Comparison of ENCODE assay signal across 8 cellular contexts in the genomic region with DNA sequence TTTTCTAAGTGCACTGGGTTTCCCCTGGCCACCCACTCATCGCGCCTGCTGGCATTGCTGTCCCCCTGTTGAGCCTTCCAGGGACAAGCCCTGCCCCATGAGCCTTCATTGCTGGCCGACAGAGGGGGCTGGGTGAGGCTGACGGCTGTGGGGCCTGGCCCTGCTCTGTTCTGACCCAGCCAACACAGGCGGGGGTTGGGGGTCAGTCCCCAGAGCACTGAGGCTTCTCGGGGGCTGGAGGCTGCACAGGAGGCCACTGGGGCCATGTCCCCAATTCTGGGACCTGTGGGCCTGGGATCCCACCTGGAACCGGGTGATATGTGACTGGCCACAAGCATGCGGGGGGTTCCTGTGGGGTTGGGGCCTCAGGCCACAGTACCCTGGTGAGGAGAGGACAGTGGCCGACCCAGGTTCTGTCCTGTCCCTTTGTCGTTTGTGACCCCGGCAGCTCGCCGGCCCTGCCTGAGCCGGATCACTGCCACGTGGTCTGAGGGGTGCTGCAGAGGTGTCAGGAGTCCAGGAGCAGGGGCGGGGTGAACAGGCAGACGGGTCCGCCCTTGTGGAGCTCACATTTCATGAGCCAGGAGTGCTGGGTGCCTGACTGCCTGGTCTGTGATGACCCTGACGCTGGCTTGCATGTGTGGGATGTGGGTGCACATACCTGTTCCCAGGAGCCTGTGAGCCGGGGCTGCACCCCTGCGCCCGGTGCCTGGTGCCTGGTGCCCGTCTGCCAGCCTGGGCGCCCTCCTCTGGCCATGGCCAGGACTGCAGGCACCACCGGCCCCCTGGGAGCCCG. TPM values are rescaled to one million over a fixed set of nuclear protein-coding genes. Genes with fewer than 3 reads are reported as not detected.
DNase-seq lines count a peak whose midpoint lies in the region; ATAC-seq and TF ChIP-seq lines count a peak whose summit lies in the region.

No MANE protein-coding gene starts in this region.

- no peak overlapping the region for H3K27ac Mint-ChIP-seq in activated naive CD4-positive, alpha-beta T cell treated with anti-CD3 and anti-CD28 coated beads for 36 hours

- no peak overlapping the region for H2AFZ ChIP-seq in GM23248

- no peaks in the 10 kb centered on the region for H3K9me3 ChIP-seq in GM23248 (ENCODE audit: low read depth)
- H3K9me3 ChIP-seq in right atrium auricular region, result no peaks in the 10 kb centered on the region

- in situ Hi-C loops in GM23248 (cut with MboI), result no loop called here
- in situ Hi-C loops in SK-MEL-5 (cut with HindIII; ENCODE audit: low pct_unique_long_range_greater_than_20kb, low sequenced_read_pairs), result no loop called here

- CTCF ChIA-PET in AG04449 (lab: Yijun Ruan, JAX), result interaction anchor here (0.6 to 10.3 kb wide), 16 partner anchors 9 to 94 kb away, joined by 3 to 92 read pairs (median 5); a partner anchor contains a TSS
- CTCF ChIA-PET in activated naive CD4-positive, alpha-beta T cell treated with anti-CD3 and anti-CD28 coated beads for 36 hours (lab: Charles Lee), result interaction anchor here (1.0 to 3.6 kb wide), 2 partner anchors 18 to 67 kb away, joined by 3 to 21 read pairs; a partner anchor contains a TSS

- peaks cover 1% of the 10 kb centered on the region for H3K36me3 Mint-ChIP-seq in activated naive CD4-positive, alpha-beta T cell treated with anti-CD3 and anti-CD28 coated beads for 36 hours (ENCODE audit: low read depth)

- peaks cover 3% of the 10 kb centered on the region; the same call in 1 of the 2 replicates for H3K36me3 ChIP-seq in GM23248 (ENCODE audit: low read depth)
- H3K36me3 ChIP-seq in right atrium auricular region, result peaks cover 27% of the 10 kb centered on the region

- 13 to 16% methylated on average over 23 to 24 of the region's 26 CpGs for WGBS in GM23248 (ENCODE audit: low coverage in 1 of 2, low lambda C conversion rate in 2 of 2, missing lambda C conversion rate in 2 of 2), 2 experiments

- H3K27me3 ChIP-seq in GM23248 (replicated peaks; ENCODE audit: insufficient read depth), result peaks cover 16% of the 10 kb centered on the region
- peaks cover 0 to 7% of the 10 kb centered on the region in 2 donors for H3K27me3 ChIP-seq in right atrium auricular region

- ATAC-seq in HG02938 (IDR thresholded peaks at IDR 0.05; ENCODE audit: unreplicated experiment), result no peak

- POLR2A ChIA-PET in AG04449 (lab: Yijun Ruan, JAX), result interaction anchor here (1.0 kb wide), 1 partner anchor 18 kb away, joined by 5 read pairs; a partner anchor contains a TSS

- H3K27ac ChIP-seq in GM23248 (no peak overlapping the region), right atrium auricular region (no peak overlapping the region)

- TF ChIP-seq CTCF in AG04449 (IDR thresholded peaks at IDR 0.05; ENCODE audit: insufficient read depth, low read length, missing control alignments) (peak; percentile 92), right atrium auricular region (IDR thresholded peaks at IDR 0.05) (peak; percentile 63 to 68)

- no peak overlapping the region for H3K9ac ChIP-seq in GM23248

- H3K79me2 ChIP-seq in GM23248 (ENCODE audit: insufficient read depth), result no peaks in the 10 kb centered on the region

- H4K20me1 ChIP-seq in GM23248 (ENCODE audit: insufficient read depth), result no peaks in the 10 kb centered on the region

- intact Hi-C loops in activated naive CD4-positive, alpha-beta T cell treated with anti-CD3 and anti-CD28 coated beads for 36 hours (cut with micrococcal nuclease), result loop anchor here (1.0 kb wide), 1 partner anchor 68 kb away; no protein-coding TSS in a partner anchor

- DNase-seq in AG04449 (ENCODE audit: low read depth, low spot score) (no peak), GM23248 (peak; percentile 70), SK-MEL-5 (ENCODE audit: low read depth, low spot score) (peak; percentile 47), right atrium auricular region (ENCODE audit: low spot score) (no peak), hippocampal formation (lab: John Stamatoyannopoulos, UW) (no peak)
- peak; percentile 69 for DNase-seq in activated naive CD4-positive, alpha-beta T cell treated with anti-CD3 and anti-CD28 coated beads for 36 hours
- DNase-seq in stimulated activated CD4-positive, alpha-beta T cell treated with anti-CD3 and anti-CD28 coated beads, Interleukin-2, amount 100 ng/mL, for 24 hours, result peak; percentile 75 to 79

- H3K4me1 Mint-ChIP-seq in activated naive CD4-positive, alpha-beta T cell treated with anti-CD3 and anti-CD28 coated beads for 36 hours (ENCODE audit: low read depth), result peaks cover 1% of the 10 kb centered on the region

- no peaks in the 10 kb centered on the region for H3F3A ChIP-seq in GM23248 (ENCODE audit: insufficient read depth)

- no peaks in the 10 kb centered on the region for H3K4me1 ChIP-seq in GM23248 (ENCODE audit: insufficient read depth)
- H3K4me1 ChIP-seq in right atrium auricular region, result peaks cover 0 to 13% of the 10 kb centered on the region in 2 donors

- no peaks in the 10 kb centered on the region for H3K9me3 Mint-ChIP-seq in activated naive CD4-positive, alpha-beta T cell treated with anti-CD3 and anti-CD28 coated beads for 36 hours

- H3K4me3 Mint-ChIP-seq in activated naive CD4-positive, alpha-beta T cell treated with anti-CD3 and anti-CD28 coated beads for 36 hours, result no peak overlapping the region

- peaks cover 4% of the 10 kb centered on the region for H3K27me3 Mint-ChIP-seq in activated naive CD4-positive, alpha-beta T cell treated with anti-CD3 and anti-CD28 coated beads for 36 hours (ENCODE audit: low read depth)

- no peak overlapping the region for H3K4me2 ChIP-seq in GM23248 (ENCODE audit: unreplicated experiment)

- H3K4me3 ChIP-seq in AG04449 (ENCODE audit: low read depth, low read length), result no peak overlapping the region
- H3K4me3 ChIP-seq in GM23248, result no peak overlapping the region
- no peak overlapping the region for H3K4me3 ChIP-seq in right atrium auricular region

- H3K9me2 ChIP-seq in GM23248 (ENCODE audit: insufficient read depth), result no peaks in the 10 kb centered on the region

RNA-seq across cellular contexts. Expression of a gene that starts 2.1 kb away (rescaled TPM):
- not detected in 2 replicates for total RNA-seq in GM23248 (2014; rRNA removed; shearing (Covaris generic))
- polyA plus RNA-seq in GM23248 (2016; fragmentation: Nextera tagmentation; extraction: Ambion mirVana), result not detected in 2 replicates
- total RNA-seq in SK-MEL-5 (2014; rRNA removed; shearing (Covaris generic)), result not detected in 2 replicates
- not detected in 2 replicates for polyA plus RNA-seq in SK-MEL-5 (2015; cell fraction: cytosol; rRNA removed)
- 0.96 and 1.8 TPM in 2 replicates for polyA plus RNA-seq in SK-MEL-5 (2015; cell fraction: nucleus; rRNA removed)
- total RNA-seq in activated naive CD4-positive, alpha-beta T cell treated with anti-CD3 and anti-CD28 coated beads for 36 hours, result under 1 TPM in 1 of 2 experiments, not detected in 1; 0.05 TPM
- total RNA-seq in right atrium auricular region, result not detected

RNA-seq across cellular contexts. Expression of a gene that starts 18.3 kb away (rescaled TPM):
- 88.5 and 105 TPM in 2 replicates for total RNA-seq in GM23248 (2014; rRNA removed; shearing (Covaris generic))
- 59.9 and 69.0 TPM in 2 replicates for polyA plus RNA-seq in GM23248 (2016; fragmentation: Nextera tagmentation; extraction: Ambion mirVana)
- total RNA-seq in SK-MEL-5 (2014; rRNA removed; shearing (Covaris generic)), result 53.0 and 61.5 TPM in 2 replicates
- 54.6 and 66.6 TPM in 2 replicates for polyA plus RNA-seq in SK-MEL-5 (2015; cell fraction: cytosol; rRNA removed)
- polyA plus RNA-seq in SK-MEL-5 (2015; cell fraction: nucleus; rRNA removed), result 1,120 and 1,200 TPM in 2 replicates
- total RNA-seq in activated naive CD4-positive, alpha-beta T cell treated with anti-CD3 and anti-CD28 coated beads for 36 hours, result 10 to 100 TPM; 82.4 to 89.4 TPM
- 10 to 100 TPM; 19.1 to 20.7 TPM for total RNA-seq in right atrium auricular region

RNA-seq across cellular contexts. Expression of a gene that starts 36.6 kb away (rescaled TPM):
- not detected in 2 replicates for total RNA-seq in GM23248 (2014; rRNA removed; shearing (Covaris generic))
- polyA plus RNA-seq in GM23248 (2016; fragmentation: Nextera tagmentation; extraction: Ambion mirVana), result not detected in 2 replicates
- total RNA-seq in SK-MEL-5 (2014; rRNA removed; shearing (Covaris generic)), result not detected in 2 replicates
- not detected in 2 replicates for polyA plus RNA-seq in SK-MEL-5 (2015; cell fraction: cytosol; rRNA removed)
- not detected in 2 replicates for polyA plus RNA-seq in SK-MEL-5 (2015; cell fraction: nucleus; rRNA removed)
- total RNA-seq in activated naive CD4-positive, alpha-beta T cell treated with anti-CD3 and anti-CD28 coated beads for 36 hours, result not detected
- total RNA-seq in right atrium auricular region, result not detected

RNA-seq across cellular contexts. Expression of a gene that starts 55.2 kb away (rescaled TPM):
- total RNA-seq in GM23248 (2014; rRNA removed; shearing (Covaris generic)), result not detected in 2 replicates
- not detected in 2 replicates for polyA plus RNA-seq in GM23248 (2016; fragmentation: Nextera tagmentation; extraction: Ambion mirVana)
- 7.7 and 12.3 TPM in 2 replicates for total RNA-seq in SK-MEL-5 (2014; rRNA removed; shearing (Covaris generic))
- 8.4 and 9.4 TPM in 2 replicates for polyA plus RNA-seq in SK-MEL-5 (2015; cell fraction: cytosol; rRNA removed)
- 69.9 and 108 TPM in 2 replicates for polyA plus RNA-seq in SK-MEL-5 (2015; cell fraction: nucleus; rRNA removed)
- total RNA-seq in activated naive CD4-positive, alpha-beta T cell treated with anti-CD3 and anti-CD28 coated beads for 36 hours, result not detected
- not detected for total RNA-seq in right atrium auricular region

Comparison
In these comparisons a context has a peak if more than half of its experiments do, and no peak if none do; other contexts are left out.
1. DNase-seq: peak in GM23248 (single experiment), SK-MEL-5 (single experiment), activated naive CD4-positive, alpha-beta T cell treated with anti-CD3 and anti-CD28 coated beads for 36 hours (single experiment) and stimulated activated CD4-positive, alpha-beta T cell treated with anti-CD3 and anti-CD28 coated beads, Interleukin-2, amount 100 ng/mL, for 24 hours (2 of 2); none in AG04449 (single experiment), right atrium auricular region (single experiment) and hippocampal formation (0 of 2).